1 cellular context compared by ENCODE assay signal in genomic region chr15:63189955-63190691, GRCh38.
TF ChIP-seq lines count a peak whose summit lies in the region.

No MANE protein-coding gene starts in this region.

TF ChIP-seq in HepG2, 621 proteins besides CTCF, POLR2A, EP300 and RAD21:
- TF ChIP-seq NR2F1 (CRISPR knock-in tag; IDR thresholded peaks at IDR 0.05) (no peak), PRDM15 (CRISPR knock-in tag; IDR thresholded peaks at IDR 0.05) (no peak), EEA1 (CRISPR knock-in tag; IDR thresholded peaks at IDR 0.05; ENCODE audit: borderline replicate concordance) (no peak), KMT2B (CRISPR knock-in tag; IDR thresholded peaks at IDR 0.05) (no peak), ZBTB39 (CRISPR knock-in tag; IDR thresholded peaks at IDR 0.05) (no peak), ZMYM4 (CRISPR knock-in tag; IDR thresholded peaks at IDR 0.05) (no peak), MXD3 (CRISPR knock-in tag; IDR thresholded peaks at IDR 0.05) (no peak)
TF ChIP-seq in HepG2: peak in this region for 0.
